1 cellular context compared by ENCODE assay signal in the genomic region with DNA sequence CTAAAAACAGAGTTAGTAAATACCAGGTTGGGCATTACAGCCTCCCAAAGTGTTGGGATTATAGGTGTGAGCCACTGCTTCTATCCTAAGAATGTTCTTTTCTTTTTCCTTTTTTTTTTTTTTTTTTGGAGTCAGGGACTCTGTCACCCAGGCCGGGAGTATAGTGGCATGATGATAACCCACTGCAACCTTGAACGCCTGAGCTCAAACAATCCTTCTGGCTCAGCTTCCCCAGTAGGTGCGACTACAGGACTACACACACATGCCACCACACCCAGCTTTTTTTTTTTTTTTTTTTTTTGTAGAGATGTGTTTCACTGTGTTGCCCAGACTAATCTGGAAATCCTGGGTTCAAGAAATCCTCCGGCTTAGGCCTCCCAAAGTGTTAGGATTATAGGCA.
TF ChIP-seq lines count a peak whose summit lies in the region.

No MANE protein-coding gene starts in this region.

TF ChIP-seq in GM23338, 12 proteins besides CTCF, POLR2A, EP300 and RAD21:
- TF ChIP-seq CREB1 (CRISPR knock-in tag; IDR thresholded peaks at IDR 0.05; ENCODE audit: low read depth) (no peak), EZH2 (IDR thresholded peaks at IDR 0.05; ENCODE audit: low read depth, unreplicated experiment) (no peak), ZNF331 (CRISPR knock-in tag; IDR thresholded peaks at IDR 0.05; ENCODE audit: low read depth) (no peak), NANOG (IDR thresholded peaks at IDR 0.05; ENCODE audit: borderline replicate concordance) (no peak), ZNF114 (CRISPR knock-in tag; IDR thresholded peaks at IDR 0.05) (no peak)
- TF ChIP-seq, protein P1, sequence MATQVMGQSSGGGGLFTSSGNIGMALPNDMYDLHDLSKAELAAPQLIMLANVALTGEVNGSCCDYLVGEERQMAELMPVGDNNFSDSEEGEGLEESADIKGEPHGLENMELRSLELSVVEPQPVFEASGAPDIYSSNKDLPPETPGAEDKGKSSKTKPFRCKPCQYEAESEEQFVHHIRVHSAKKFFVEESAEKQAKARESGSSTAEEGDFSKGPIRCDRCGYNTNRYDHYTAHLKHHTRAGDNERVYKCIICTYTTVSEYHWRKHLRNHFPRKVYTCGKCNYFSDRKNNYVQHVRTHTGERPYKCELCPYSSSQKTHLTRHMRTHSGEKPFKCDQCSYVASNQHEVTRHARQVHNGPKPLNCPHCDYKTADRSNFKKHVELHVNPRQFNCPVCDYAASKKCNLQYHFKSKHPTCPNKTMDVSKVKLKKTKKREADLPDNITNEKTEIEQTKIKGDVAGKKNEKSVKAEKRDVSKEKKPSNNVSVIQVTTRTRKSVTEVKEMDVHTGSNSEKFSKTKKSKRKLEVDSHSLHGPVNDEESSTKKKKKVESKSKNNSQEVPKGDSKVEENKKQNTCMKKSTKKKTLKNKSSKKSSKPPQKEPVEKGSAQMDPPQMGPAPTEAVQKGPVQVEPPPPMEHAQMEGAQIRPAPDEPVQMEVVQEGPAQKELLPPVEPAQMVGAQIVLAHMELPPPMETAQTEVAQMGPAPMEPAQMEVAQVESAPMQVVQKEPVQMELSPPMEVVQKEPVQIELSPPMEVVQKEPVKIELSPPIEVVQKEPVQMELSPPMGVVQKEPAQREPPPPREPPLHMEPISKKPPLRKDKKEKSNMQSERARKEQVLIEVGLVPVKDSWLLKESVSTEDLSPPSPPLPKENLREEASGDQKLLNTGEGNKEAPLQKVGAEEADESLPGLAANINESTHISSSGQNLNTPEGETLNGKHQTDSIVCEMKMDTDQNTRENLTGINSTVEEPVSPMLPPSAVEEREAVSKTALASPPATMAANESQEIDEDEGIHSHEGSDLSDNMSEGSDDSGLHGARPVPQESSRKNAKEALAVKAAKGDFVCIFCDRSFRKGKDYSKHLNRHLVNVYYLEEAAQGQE (IDR thresholded peaks at IDR 0.05; ENCODE audit: unreplicated experiment) = no peak
- TF ChIP-seq, protein P2, sequence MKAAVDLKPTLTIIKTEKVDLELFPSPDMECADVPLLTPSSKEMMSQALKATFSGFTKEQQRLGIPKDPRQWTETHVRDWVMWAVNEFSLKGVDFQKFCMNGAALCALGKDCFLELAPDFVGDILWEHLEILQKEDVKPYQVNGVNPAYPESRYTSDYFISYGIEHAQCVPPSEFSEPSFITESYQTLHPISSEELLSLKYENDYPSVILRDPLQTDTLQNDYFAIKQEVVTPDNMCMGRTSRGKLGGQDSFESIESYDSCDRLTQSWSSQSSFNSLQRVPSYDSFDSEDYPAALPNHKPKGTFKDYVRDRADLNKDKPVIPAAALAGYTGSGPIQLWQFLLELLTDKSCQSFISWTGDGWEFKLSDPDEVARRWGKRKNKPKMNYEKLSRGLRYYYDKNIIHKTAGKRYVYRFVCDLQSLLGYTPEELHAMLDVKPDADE (IDR thresholded peaks at IDR 0.05) = no peak
